Comparison of ENCODE assay signal across 12 cellular contexts in the genomic region with DNA sequence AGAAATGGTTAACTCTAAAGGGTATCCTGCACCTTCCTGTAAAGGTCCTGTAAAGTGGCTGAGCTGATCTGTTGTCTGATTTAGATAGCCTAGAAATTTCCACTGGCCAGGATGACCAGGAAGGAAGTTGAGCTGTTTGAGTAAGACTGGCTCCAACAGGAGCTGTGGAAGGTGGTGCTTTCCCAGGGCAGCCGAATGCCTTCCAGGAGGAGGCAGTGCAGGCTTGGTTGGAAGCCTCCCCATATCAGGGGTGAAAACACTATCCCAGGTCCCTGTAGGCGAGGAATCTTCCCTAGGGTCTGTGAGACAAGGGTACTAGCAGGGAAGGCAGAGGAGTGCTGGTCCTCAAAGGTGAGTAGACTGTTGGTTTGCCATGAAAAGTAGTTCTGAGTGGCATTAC.
DNase-seq lines count a peak whose midpoint lies in the region; ATAC-seq and TF ChIP-seq lines count a peak whose summit lies in the region.
"Had no signal": no experiment of that assay in that cellular context is flagged by ENCODE, and none has a peak within 500 bp of the region (broad histone marks: within the 10 kb centered on the region; RNA-seq: fewer than 3 reads in every experiment).

No MANE protein-coding gene starts in this region.

- peaks cover 14% of the 10 kb centered on the region for H3K4me1 Mint-ChIP-seq in nephron

- no peak overlapping the region for H3K27ac ChIP-seq in C4-2B
- H3K27ac ChIP-seq: HL-60 had no signal

- TF ChIP-seq CTCF in C4-2B (conservative IDR thresholded peaks at IDR 0.05): peak; percentile 65
- peak; percentile 52 for TF ChIP-seq CTCF in LNCaP clone FGC (IDR thresholded peaks at IDR 0.05; ENCODE audit: control insufficient read depth, extremely low read depth, insufficient read depth)
- peak; percentile 40 for TF ChIP-seq CTCF in epithelial cell of esophagus (IDR thresholded peaks at IDR 0.05; ENCODE audit: insufficient read depth, low read depth, low read length, missing control alignments)
- peak in 1 of 3 experiments; percentile 25 for TF ChIP-seq CTCF in nephron (IDR thresholded peaks at IDR 0.05; ENCODE audit: unreplicated experiment in 3 of 3)

- DNase-seq in LNCaP clone FGC (ENCODE audit: low read depth): peak; percentile 47
- DNase-seq in epithelial cell of esophagus (ENCODE audit: low read depth): peak; percentile 52
- DNase-seq in pons (ENCODE audit: low spot score): no peak
- no peak for DNase-seq in activated CD4-positive, alpha-beta T cell treated with anti-CD3 and anti-CD28 coated beads for 1 hour
- no peak for DNase-seq in NCI-H2171 (lab: John Stamatoyannopoulos, UW)
- DNase-seq: T-helper 1 cell had no signal

- peak overlapping the region in 2 of 3 experiments; percentile 72 to 85 for H3K27ac Mint-ChIP-seq in nephron

- no peaks in the 10 kb centered on the region for H3K36me3 Mint-ChIP-seq in nephron (ENCODE audit: low read depth)

- no peak for ATAC-seq in activated CD4-positive, CD25-positive, alpha-beta regulatory T cell treated with anti-CD3 and anti-CD28 coated beads, Interleukin-2, amount 50 U/mL, for 24 hours
- ATAC-seq: sciatic nerve had no signal

- H3K4me3 ChIP-seq in LNCaP clone FGC (ENCODE audit: low read depth, low read length) (no peak overlapping the region), epithelial cell of esophagus (ENCODE audit: low read length) (no peak overlapping the region)

- H3K9me3 Mint-ChIP-seq in nephron: no peaks in the 10 kb centered on the region
- H3K9me3 Mint-ChIP-seq: central memory CD8-positive, alpha-beta T cell had no signal

- no peak overlapping the region for H3K4me3 Mint-ChIP-seq in nephron
- H3K4me3 Mint-ChIP-seq: central memory CD8-positive, alpha-beta T cell had no signal

- no peaks in the 10 kb centered on the region for H3K27me3 Mint-ChIP-seq in nephron (ENCODE audit: low read depth)
- H3K27me3 Mint-ChIP-seq: central memory CD8-positive, alpha-beta T cell had no signal

Comparison
In these comparisons a context has a peak if more than half of its experiments do, and no peak if none do; other contexts are left out.
1. DNase-seq: peak in LNCaP clone FGC (single experiment) and epithelial cell of esophagus (single experiment); none in pons (single experiment), activated CD4-positive, alpha-beta T cell treated with anti-CD3 and anti-CD28 coated beads for 1 hour (single experiment) and NCI-H2171 (single experiment).